13 cellular contexts compared by ENCODE assay signal in the genomic region with DNA sequence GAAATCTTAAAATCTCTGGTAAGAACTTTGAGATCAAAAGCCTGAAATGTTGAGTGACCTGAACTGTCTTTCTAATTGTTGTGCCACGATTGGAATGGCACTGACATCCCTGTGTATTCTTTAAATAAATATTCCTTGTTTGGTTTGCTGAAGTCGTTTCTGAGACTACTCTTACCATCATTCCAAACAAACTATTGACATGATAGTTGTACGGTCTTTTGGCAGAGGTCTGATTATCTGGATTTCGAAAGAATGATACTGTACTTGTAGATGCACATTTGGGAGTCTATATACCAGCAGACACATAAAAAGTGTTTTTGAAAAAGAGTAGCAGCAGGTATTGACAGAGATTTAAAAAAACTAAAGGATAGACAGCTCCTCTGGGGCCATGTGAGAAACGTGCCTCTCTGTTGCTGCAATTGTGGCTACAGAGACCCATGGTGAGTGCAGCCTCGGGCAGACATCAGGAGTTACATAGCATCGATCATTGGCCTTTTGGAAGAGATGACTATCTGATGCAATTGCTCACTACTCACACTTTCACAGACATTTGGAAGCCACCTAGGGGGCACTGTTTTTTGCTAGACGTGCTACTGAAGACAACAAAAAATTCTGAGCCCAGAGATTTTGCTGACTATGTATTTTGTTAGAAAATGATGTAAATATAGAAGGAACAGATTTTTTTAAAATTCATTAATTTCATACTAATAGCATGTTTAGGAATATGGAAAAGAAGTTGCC.
DNase-seq lines count a peak whose midpoint lies in the region; ATAC-seq and TF ChIP-seq lines count a peak whose summit lies in the region.
"Had no signal": no experiment of that assay in that cellular context is flagged by ENCODE, and none has a peak within 500 bp of the region (broad histone marks: within the 10 kb centered on the region; RNA-seq: fewer than 3 reads in every experiment).

No MANE protein-coding gene starts in this region.

- H3K27me3 Mint-ChIP-seq in neural crest cell (ENCODE audit: low read depth), result no peaks in the 10 kb centered on the region

- no peaks in the 10 kb centered on the region for H3K27me3 ChIP-seq in GM23248 (replicated peaks; ENCODE audit: insufficient read depth)
- no peaks in the 10 kb centered on the region for H3K27me3 ChIP-seq in brain microvascular endothelial cell (replicated peaks)
- H3K27me3 ChIP-seq: esophagus muscularis mucosa, ovary, spleen, suprapubic skin had no signal

- H3K79me2 ChIP-seq in GM23248 (ENCODE audit: insufficient read depth), result no peaks in the 10 kb centered on the region

- H3K4me2 ChIP-seq in GM23248 (ENCODE audit: unreplicated experiment), result no peak overlapping the region

- DNase-seq in GM23248, result peak; percentile 6
- DNase-seq in NCI-H69 (lab: John Stamatoyannopoulos, UW), result peak; percentile 38
- DNase-seq in brain microvascular endothelial cell, result no peak
- DNase-seq in neural crest cell (ENCODE audit: low read depth, low spot score), result no peak
- no peak for DNase-seq in NCI-H1436 (lab: John Stamatoyannopoulos, UW)
- DNase-seq in hepatic stellate cell (ENCODE audit: low spot score), result no peak
- DNase-seq: activated CD4-positive, alpha-beta T cell treated with anti-CD3 and anti-CD28 coated beads for 48 hours; activated T-cell treated with anti-CD3 and anti-CD28 coated beads, Interleukin-2, amount 50 U/mL, for 72 hours; ovary; spleen had no signal

- H4K20me1 ChIP-seq in GM23248 (ENCODE audit: insufficient read depth), result no peaks in the 10 kb centered on the region

- no peak for ATAC-seq in HG03469 (IDR thresholded peaks at IDR 0.05; ENCODE audit: unreplicated experiment)
- ATAC-seq: activated T-cell treated with anti-CD3 and anti-CD28 coated beads, Interleukin-2, amount 50 U/mL, for 72 hours had no signal

- H2AFZ ChIP-seq in GM23248, result no peak overlapping the region; the same call in 1 of the 2 replicates

- TF ChIP-seq CTCF in brain microvascular endothelial cell (IDR thresholded peaks at IDR 0.05; ENCODE audit: low read depth, low read length, missing control alignments) (peak; percentile 25), neural crest cell (conservative IDR thresholded peaks at IDR 0.05) (peak; percentile 36)

- no peaks in the 10 kb centered on the region for H3K9me2 ChIP-seq in GM23248 (ENCODE audit: insufficient read depth)

- H3K36me3 Mint-ChIP-seq in neural crest cell (ENCODE audit: low read depth), result no peaks in the 10 kb centered on the region

- no peak overlapping the region for H3K4me3 Mint-ChIP-seq in neural crest cell
- H3K4me3 Mint-ChIP-seq: activated T-cell treated with anti-CD3 and anti-CD28 coated beads, Interleukin-2, amount 50 U/mL, for 72 hours had no signal

- no peak overlapping the region for H3K27ac Mint-ChIP-seq in neural crest cell (ENCODE audit: unreplicated experiment)
- H3K27ac Mint-ChIP-seq: activated T-cell treated with anti-CD3 and anti-CD28 coated beads, Interleukin-2, amount 50 U/mL, for 72 hours had no signal

- H3K9ac ChIP-seq in GM23248, result no peak overlapping the region

- WGBS in GM23248 (ENCODE audit: low coverage in 1 of 2, low lambda C conversion rate in 2 of 2, missing lambda C conversion rate in 2 of 2), 2 experiments, result 69 to 71% methylated on average over 8 of the region's 8 CpGs

- peaks cover 48% of the 10 kb centered on the region for H3K4me1 Mint-ChIP-seq in neural crest cell

- H3K4me3 ChIP-seq in GM23248 (no peak overlapping the region), brain microvascular endothelial cell (ENCODE audit: low read depth, low read length) (no peak overlapping the region)
- H3K4me3 ChIP-seq: esophagus muscularis mucosa, ovary, spleen, suprapubic skin had no signal

- H3K9me3 Mint-ChIP-seq in neural crest cell, result peaks cover 2% of the 10 kb centered on the region
- H3K9me3 Mint-ChIP-seq: activated T-cell treated with anti-CD3 and anti-CD28 coated beads, Interleukin-2, amount 50 U/mL, for 72 hours had no signal

- H3K27ac ChIP-seq in GM23248, result no peak overlapping the region
- H3K27ac ChIP-seq in brain microvascular endothelial cell, result no peak overlapping the region
- H3K27ac ChIP-seq: esophagus muscularis mucosa, ovary, spleen, suprapubic skin had no signal

- no peaks in the 10 kb centered on the region for H3K4me1 ChIP-seq in GM23248 (ENCODE audit: insufficient read depth)
- H3K4me1 ChIP-seq: esophagus muscularis mucosa, spleen, suprapubic skin had no signal

- in situ Hi-C loops in GM23248 (cut with MboI) (loop anchor here (10.0 kb wide), 1 partner anchor 161 kb away; no protein-coding TSS in a partner anchor), brain microvascular endothelial cell (cut with HindIII; ENCODE audit: low pct_ligation_motif_present, low sequenced_read_pairs) (no loop called here)

- no peaks in the 10 kb centered on the region for H3F3A ChIP-seq in GM23248 (ENCODE audit: insufficient read depth)

- H3K36me3 ChIP-seq in GM23248 (ENCODE audit: low read depth) (no peaks in the 10 kb centered on the region), brain microvascular endothelial cell (replicated peaks) (no peaks in the 10 kb centered on the region)
- H3K36me3 ChIP-seq: esophagus muscularis mucosa, ovary, spleen, suprapubic skin had no signal

- H3K9me3 ChIP-seq in GM23248 (ENCODE audit: low read depth), result no peaks in the 10 kb centered on the region
- H3K9me3 ChIP-seq: esophagus muscularis mucosa, ovary, spleen, suprapubic skin had no signal

Comparison
In these comparisons a context has a peak if more than half of its experiments do, and no peak if none do; other contexts are left out.
1. DNase-seq: peak in GM23248 (single experiment) and NCI-H69 (single experiment); none in brain microvascular endothelial cell (single experiment), neural crest cell (single experiment), NCI-H1436 (single experiment) and hepatic stellate cell (single experiment).